Comparison of ENCODE assay signal across 10 cellular contexts in the genomic region with DNA sequence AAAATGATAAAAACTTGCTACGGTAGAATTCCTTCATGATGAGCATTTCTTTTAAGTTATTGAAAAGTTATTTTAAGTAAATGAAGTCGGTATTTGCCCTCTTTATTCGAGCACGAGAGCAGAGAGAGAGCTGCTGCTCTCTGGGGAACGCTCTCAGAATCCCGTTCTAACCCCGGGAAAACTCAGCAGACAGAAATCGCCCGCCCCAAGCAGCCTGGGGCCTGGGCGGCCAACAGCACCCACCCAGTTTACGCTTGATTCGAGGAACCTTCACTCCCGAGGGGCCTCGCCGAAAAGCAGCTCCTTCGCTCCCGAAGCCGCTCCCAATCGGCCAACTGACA. TPM values are rescaled to one million over a fixed set of nuclear protein-coding genes. Genes with fewer than 3 reads are reported as not detected.
A peak's percentile ranks its signal among the peaks of the same experiment; 100 is the strongest.
DNase-seq lines count a peak whose midpoint lies in the region; ATAC-seq and TF ChIP-seq lines count a peak whose summit lies in the region.
"Had no signal": no experiment of that assay in that cellular context is flagged by ENCODE, and none has a peak within 500 bp of the region (broad histone marks: within the 10 kb centered on the region; RNA-seq: fewer than 3 reads in every experiment).

No MANE protein-coding gene starts in this region.

- POLR2A ChIA-PET in CD8-positive, alpha-beta memory T cell (lab: Charles Lee): interaction anchor here (1.0 kb wide), 1 partner anchor 11 kb away, joined by 3 read pairs; no protein-coding TSS in a partner anchor
- POLR2A ChIA-PET in naive thymus-derived CD8-positive, alpha-beta T cell (lab: Charles Lee): no interaction called here

- no peak for DNase-seq in CD8-positive, alpha-beta memory T cell
- DNase-seq in naive thymus-derived CD8-positive, alpha-beta T cell: no peak
- no peak for DNase-seq in GM23248
- DNase-seq in foreskin fibroblast: no peak
- DNase-seq: NCI-H748 treated with DMSO at 0.1 percent for 48 hours had no signal

- H3K27me3 Mint-ChIP-seq in CD8-positive, alpha-beta memory T cell: peaks cover 48 to 75% of the 10 kb centered on the region in 2 donors
- H3K27me3 Mint-ChIP-seq in dendritic cell treated with granulocyte-macrophage colony-stimulating factor and Interleukin-4, amounts not matched to agents 40 ng/mL and 50 ng/mL, for 4 days: peaks cover 76% of the 10 kb centered on the region
- peaks cover 40 to 80% (median 55%) of the 10 kb centered on the region in 5 donors for H3K27me3 Mint-ChIP-seq in naive thymus-derived CD8-positive, alpha-beta T cell

- H3K27me3 ChIP-seq in CD8-positive, alpha-beta memory T cell (ENCODE audit: insufficient read depth, low read length, poor library complexity, severe bottlenecking): peaks cover 33% of the 10 kb centered on the region
- peaks cover 69% of the 10 kb centered on the region for H3K27me3 ChIP-seq in HUES48 (ENCODE audit: control insufficient read depth, insufficient read depth, low read length)
- peaks cover 29% of the 10 kb centered on the region for H3K27me3 ChIP-seq in GM23248 (replicated peaks; ENCODE audit: insufficient read depth)

- no peak overlapping the region for H3K9ac ChIP-seq in HUES48 (ENCODE audit: low read depth, low read length)
- no peak overlapping the region for H3K9ac ChIP-seq in GM23248

- ATAC-seq in naive thymus-derived CD8-positive, alpha-beta T cell: no peak
- ATAC-seq in GM19452 (IDR thresholded peaks at IDR 0.05; ENCODE audit: unreplicated experiment): no peak
- ATAC-seq in HG03571 (IDR thresholded peaks at IDR 0.05; ENCODE audit: unreplicated experiment): no peak

- 97 to 98% methylated on average over 19 of the region's 19 CpGs for WGBS in GM23248 (ENCODE audit: low coverage in 1 of 2, low lambda C conversion rate in 2 of 2, missing lambda C conversion rate in 2 of 2), 2 experiments

- H4K20me1 ChIP-seq in GM23248 (ENCODE audit: insufficient read depth): 0 out of 2 replicates have a peak, but pooled peaks cover 3% of the 10 kb centered on the region

- in situ Hi-C loops in GM23248 (cut with MboI): no loop called here

- no peaks in the 10 kb centered on the region for H3K9me3 ChIP-seq in CD8-positive, alpha-beta memory T cell (ENCODE audit: low read length)
- no peaks in the 10 kb centered on the region for H3K9me3 ChIP-seq in HUES48 (ENCODE audit: control insufficient read depth, insufficient read depth, low read length)
- no peaks in the 10 kb centered on the region for H3K9me3 ChIP-seq in GM23248 (ENCODE audit: low read depth)

- no peaks in the 10 kb centered on the region for H3K9me2 ChIP-seq in GM23248 (ENCODE audit: insufficient read depth)

- peaks cover 0 to 4% (median 1%) of the 10 kb centered on the region in 5 donors for H3K9me3 Mint-ChIP-seq in CD8-positive, alpha-beta memory T cell
- H3K9me3 Mint-ChIP-seq in dendritic cell treated with granulocyte-macrophage colony-stimulating factor and Interleukin-4, amounts not matched to agents 40 ng/mL and 50 ng/mL, for 4 days: no peaks in the 10 kb centered on the region
- H3K9me3 Mint-ChIP-seq in naive thymus-derived CD8-positive, alpha-beta T cell: no peaks in the 10 kb centered on the region

- no peak overlapping the region for H3K4me3 ChIP-seq in CD8-positive, alpha-beta memory T cell (ENCODE audit: low read length)
- H3K4me3 ChIP-seq in HUES48 (ENCODE audit: low read depth, low read length) (peak overlapping the region; percentile 60), GM23248 (no peak overlapping the region), foreskin fibroblast (ENCODE audit: low read depth in 1 of 2, low read length in 2 of 2) (no peak overlapping the region)

- H2AFZ ChIP-seq in GM23248: no peak overlapping the region

- H3K27ac ChIP-seq in CD8-positive, alpha-beta memory T cell (ENCODE audit: low read depth, low read length): no peak overlapping the region
- H3K27ac ChIP-seq in HUES48 (ENCODE audit: low read depth, low read length): peak overlapping the region; percentile 47
- H3K27ac ChIP-seq in GM23248: no peak overlapping the region

- no peak overlapping the region for H3K4me2 ChIP-seq in GM23248 (ENCODE audit: unreplicated experiment)

- H3K36me3 ChIP-seq in CD8-positive, alpha-beta memory T cell (ENCODE audit: insufficient read depth, low read length): no peaks in the 10 kb centered on the region
- H3K36me3 ChIP-seq in HUES48 (ENCODE audit: control insufficient read depth, insufficient read depth, low read length) (no peaks in the 10 kb centered on the region), GM23248 (ENCODE audit: low read depth) (peaks cover 19% of the 10 kb centered on the region)

- peaks cover 33 to 50% (median 37%) of the 10 kb centered on the region in 3 donors for H3K4me1 Mint-ChIP-seq in CD8-positive, alpha-beta memory T cell
- peaks cover 40% of the 10 kb centered on the region for H3K4me1 Mint-ChIP-seq in dendritic cell treated with granulocyte-macrophage colony-stimulating factor and Interleukin-4, amounts not matched to agents 40 ng/mL and 50 ng/mL, for 4 days (ENCODE audit: low read depth)
- peaks cover 17 to 50% (median 46%) of the 10 kb centered on the region in 4 donors for H3K4me1 Mint-ChIP-seq in naive thymus-derived CD8-positive, alpha-beta T cell

- no peak for TF ChIP-seq CTCF in foreskin fibroblast (IDR thresholded peaks at IDR 0.05; ENCODE audit: low read depth, low read length)

- intact Hi-C loops in dendritic cell treated with granulocyte-macrophage colony-stimulating factor and Interleukin-4, amounts not matched to agents 40 ng/mL and 50 ng/mL, for 4 days (cut with micrococcal nuclease): no loop called here

- peak overlapping the region in 1 of 8 donors; percentile 34 for H3K27ac Mint-ChIP-seq in CD8-positive, alpha-beta memory T cell
- H3K27ac Mint-ChIP-seq in dendritic cell treated with granulocyte-macrophage colony-stimulating factor and Interleukin-4, amounts not matched to agents 40 ng/mL and 50 ng/mL, for 4 days: no peak overlapping the region
- H3K27ac Mint-ChIP-seq in naive thymus-derived CD8-positive, alpha-beta T cell: peak overlapping the region in 1 of 10 donors; percentile 49

- 0 out of 2 replicates have a peak, but pooled peaks cover 5% of the 10 kb centered on the region for H3F3A ChIP-seq in GM23248 (ENCODE audit: insufficient read depth)

- H3K4me1 ChIP-seq in CD8-positive, alpha-beta memory T cell (ENCODE audit: insufficient read depth, low read length): peaks cover 24% of the 10 kb centered on the region
- peaks cover 56% of the 10 kb centered on the region for H3K4me1 ChIP-seq in HUES48 (ENCODE audit: control insufficient read depth, insufficient read depth, low read length)
- peaks cover 9% of the 10 kb centered on the region; the same call in 1 of the 2 replicates for H3K4me1 ChIP-seq in GM23248 (ENCODE audit: insufficient read depth)

- CTCF ChIA-PET in CD8-positive, alpha-beta memory T cell (lab: Charles Lee): no interaction called here

- no peaks in the 10 kb centered on the region for H3K79me2 ChIP-seq in GM23248 (ENCODE audit: insufficient read depth)

- peak overlapping the region in 6 of 7 donors; percentile 27 to 70 (median 62) for H3K4me3 Mint-ChIP-seq in CD8-positive, alpha-beta memory T cell
- peak overlapping the region; percentile 65 for H3K4me3 Mint-ChIP-seq in dendritic cell treated with granulocyte-macrophage colony-stimulating factor and Interleukin-4, amounts not matched to agents 40 ng/mL and 50 ng/mL, for 4 days
- H3K4me3 Mint-ChIP-seq in naive thymus-derived CD8-positive, alpha-beta T cell: peak overlapping the region; percentile 47 to 86 (median 72)

- peaks cover 10 to 35% (median 16%) of the 10 kb centered on the region in 3 donors for H3K36me3 Mint-ChIP-seq in CD8-positive, alpha-beta memory T cell
- no peaks in the 10 kb centered on the region for H3K36me3 Mint-ChIP-seq in dendritic cell treated with granulocyte-macrophage colony-stimulating factor and Interleukin-4, amounts not matched to agents 40 ng/mL and 50 ng/mL, for 4 days (ENCODE audit: low read depth)
- H3K36me3 Mint-ChIP-seq in naive thymus-derived CD8-positive, alpha-beta T cell: peaks cover 13 to 31% (median 28%) of the 10 kb centered on the region in 3 donors

RNA-seq across cellular contexts. Expression of a gene that starts 3.5 kb away (rescaled TPM):
- not detected for total RNA-seq in CD8-positive, alpha-beta memory T cell
- polyA plus RNA-seq in CD8-positive, alpha-beta memory T cell: not detected
- total RNA-seq in naive thymus-derived CD8-positive, alpha-beta T cell: not detected
- polyA plus RNA-seq in naive thymus-derived CD8-positive, alpha-beta T cell: not detected
- total RNA-seq in GM23248 (2014; rRNA removed; shearing (Covaris generic)): 0.25 TPM in 1 of 2 replicates, not detected in the other
- not detected in 2 replicates for polyA plus RNA-seq in GM23248 (2016; fragmentation: Nextera tagmentation; extraction: Ambion mirVana)
- total RNA-seq: T-helper 1 cell treated with Interleukin-12 subunit alpha and Interleukin-12 subunit beta and Interleukin-4 antibody, amounts not matched to agents 30 ng/mL and 1 ng/mL, for 36 hours had no signal
